22 cellular contexts compared by ENCODE assay signal in the genomic region with DNA sequence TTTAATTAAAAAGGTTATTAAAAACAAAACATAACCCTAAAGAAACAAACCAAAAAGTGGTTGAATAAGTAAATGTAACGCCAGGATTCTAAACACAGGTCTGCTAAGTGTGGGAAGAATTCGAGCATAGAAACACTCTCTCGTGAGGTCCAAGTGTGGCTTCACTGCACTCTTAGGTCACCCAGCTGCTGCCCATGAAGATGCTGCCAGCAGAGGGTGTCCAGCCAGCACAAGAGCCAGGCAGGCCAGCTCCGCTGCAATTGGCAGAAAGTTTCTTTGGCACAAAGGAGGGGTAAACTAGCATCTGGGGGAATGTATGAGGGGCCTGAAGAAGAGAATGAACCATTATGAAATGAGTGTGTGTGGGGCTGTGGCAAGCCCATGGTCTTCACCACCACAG.
DNase-seq lines count a peak whose midpoint lies in the region; ATAC-seq and TF ChIP-seq lines count a peak whose summit lies in the region.
"Had no signal": no experiment of that assay in that cellular context is flagged by ENCODE, and none has a peak within 500 bp of the region (broad histone marks: within the 10 kb centered on the region; RNA-seq: fewer than 3 reads in every experiment).

No MANE protein-coding gene starts in this region.

- H3K27me3 ChIP-seq in heart left ventricle, result no peaks in the 10 kb centered on the region
- no peaks in the 10 kb centered on the region for H3K27me3 ChIP-seq in kidney epithelial cell (ENCODE audit: control insufficient read depth, insufficient read depth, low read length)
- H3K27me3 ChIP-seq: BLaER1, upper lobe of left lung had no signal

- H3K27ac Mint-ChIP-seq in chondrocyte (ENCODE audit: unreplicated experiment), result no peak overlapping the region
- H3K27ac Mint-ChIP-seq: activated CD4-positive, alpha-beta memory T cell treated with anti-CD3 and anti-CD28 coated beads for 36 hours; activated naive CD4-positive, alpha-beta T cell treated with anti-CD3 and anti-CD28 coated beads, Interleukin-2, amount 50 U/mL, for 72 hours; activated T-helper 2 cell treated with anti-CD3 and anti-CD28 coated beads, Interferon-gamma antibody, Interleukin-2, Interleukin-4, amounts not matched to agents 10 μg/mL and 5 μg/mL and 100 μg/mL, durations not matched to agents 14 hours and 24 hours and 36 hours; nephron progenitor cell had no signal

- peak in 4 of 12 donors; percentile 17 to 39 (median 26) for TF ChIP-seq CTCF in heart left ventricle (IDR thresholded peaks at IDR 0.05)
- TF ChIP-seq CTCF in chondrocyte (IDR thresholded peaks at IDR 0.05), result peak; percentile 35
- peak; percentile 22 for TF ChIP-seq CTCF in kidney epithelial cell (IDR thresholded peaks at IDR 0.05; ENCODE audit: insufficient read depth, low read length, poor library complexity, severe bottlenecking)

- no peak for TF ChIP-seq POLR2A in heart left ventricle (IDR thresholded peaks at IDR 0.05)

- DNase-seq in heart left ventricle, result peak in 1 of 5 donors; percentile 36
- no peak for DNase-seq in cardiac septum (ENCODE audit: low spot score)
- DNase-seq in chondrocyte (ENCODE audit: low spot score), result no peak
- no peak for DNase-seq in kidney epithelial cell (ENCODE audit: low read depth)
- no peak for DNase-seq in midbrain (lab: John Stamatoyannopoulos, UW)
- DNase-seq in NCI-H2081 (lab: John Stamatoyannopoulos, UW), result no peak
- DNase-seq: activated CD4-positive, alpha-beta memory T cell treated with anti-CD3 and anti-CD28 coated beads for 36 hours; activated CD4-positive, CD25-positive, alpha-beta regulatory T cell; anterior cingulate cortex; DMS79; foreskin melanocyte; NCI-H2081 treated with DMSO at 0.1 percent for 48 hours; NCI-H345; NCI-H774; nephron progenitor cell; SW 1271; upper lobe of left lung had no signal

- H3K36me3 ChIP-seq in heart left ventricle, result peaks cover 0 to 5% (median 0%) of the 10 kb centered on the region in 9 donors
- no peaks in the 10 kb centered on the region for H3K36me3 ChIP-seq in kidney epithelial cell (ENCODE audit: control insufficient read depth, insufficient read depth, low read length)
- H3K36me3 ChIP-seq: BLaER1, upper lobe of left lung had no signal

- H3K36me3 Mint-ChIP-seq in chondrocyte (ENCODE audit: low read depth), result no peaks in the 10 kb centered on the region
- H3K36me3 Mint-ChIP-seq: activated CD4-positive, alpha-beta memory T cell treated with anti-CD3 and anti-CD28 coated beads for 36 hours; activated naive CD4-positive, alpha-beta T cell treated with anti-CD3 and anti-CD28 coated beads, Interleukin-2, amount 50 U/mL, for 72 hours had no signal

- H3K4me1 Mint-ChIP-seq in chondrocyte (ENCODE audit: low read depth), result peaks cover 17% of the 10 kb centered on the region

- peaks cover 17% of the 10 kb centered on the region for H3K27me3 Mint-ChIP-seq in chondrocyte (ENCODE audit: low read depth)
- H3K27me3 Mint-ChIP-seq: activated CD4-positive, alpha-beta memory T cell treated with anti-CD3 and anti-CD28 coated beads for 36 hours had no signal

- 56 to 78% (median 60%) methylated on average over 4 of the region's 4 CpGs for WGBS in heart left ventricle, 4 donors

- no peaks in the 10 kb centered on the region for H3K4me1 ChIP-seq in heart left ventricle
- H3K4me1 ChIP-seq: BLaER1, upper lobe of left lung had no signal

- H3K9me3 Mint-ChIP-seq in chondrocyte (ENCODE audit: low read depth), result no peaks in the 10 kb centered on the region
- H3K9me3 Mint-ChIP-seq: activated CD4-positive, alpha-beta memory T cell treated with anti-CD3 and anti-CD28 coated beads for 36 hours; activated naive CD4-positive, alpha-beta T cell treated with anti-CD3 and anti-CD28 coated beads, Interleukin-2, amount 50 U/mL, for 72 hours; activated T-helper 2 cell treated with anti-CD3 and anti-CD28 coated beads, Interferon-gamma antibody, Interleukin-2, Interleukin-4, amounts not matched to agents 10 μg/mL and 5 μg/mL and 100 μg/mL, durations not matched to agents 14 hours and 24 hours and 36 hours; nephron progenitor cell had no signal

- no peaks in the 10 kb centered on the region for H3K9me3 ChIP-seq in heart left ventricle
- H3K9me3 ChIP-seq: BLaER1, upper lobe of left lung had no signal

- ATAC-seq in heart left ventricle (peak in 3 of 4 donors; percentile 33 to 76 (median 72)), HG02885 (IDR thresholded peaks at IDR 0.05; ENCODE audit: poor library complexity, unreplicated experiment) (no peak), HG03095 (IDR thresholded peaks at IDR 0.05; ENCODE audit: unreplicated experiment) (no peak)
- ATAC-seq: activated naive CD4-positive, alpha-beta T cell treated with anti-CD3 and anti-CD28 coated beads, Interleukin-2, amount 50 U/mL, for 72 hours had no signal

- intact Hi-C loops in heart left ventricle (cut with DNase I), result no loop called here
- intact Hi-C loops in cardiac septum (cut with DNase I), result no loop called here

- H3K4me3 Mint-ChIP-seq in chondrocyte (ENCODE audit: unreplicated experiment), result no peak overlapping the region
- H3K4me3 Mint-ChIP-seq: activated CD4-positive, alpha-beta memory T cell treated with anti-CD3 and anti-CD28 coated beads for 36 hours; nephron progenitor cell had no signal

- H3K4me3 ChIP-seq in heart left ventricle (no peak overlapping the region), kidney epithelial cell (ENCODE audit: low read depth, low read length) (no peak overlapping the region)
- H3K4me3 ChIP-seq: BLaER1, upper lobe of left lung had no signal

- H3K27ac ChIP-seq in heart left ventricle, result no peak overlapping the region
- H3K27ac ChIP-seq: BLaER1, upper lobe of left lung had no signal

Comparison
In these comparisons a context has a peak if more than half of its experiments do, and no peak if none do; other contexts are left out.
1. ATAC-seq: peak in heart left ventricle (3 of 4); none in HG02885 (single experiment) and HG03095 (single experiment).